ENCODE assay signal across 17 cellular contexts in the genomic region with DNA sequence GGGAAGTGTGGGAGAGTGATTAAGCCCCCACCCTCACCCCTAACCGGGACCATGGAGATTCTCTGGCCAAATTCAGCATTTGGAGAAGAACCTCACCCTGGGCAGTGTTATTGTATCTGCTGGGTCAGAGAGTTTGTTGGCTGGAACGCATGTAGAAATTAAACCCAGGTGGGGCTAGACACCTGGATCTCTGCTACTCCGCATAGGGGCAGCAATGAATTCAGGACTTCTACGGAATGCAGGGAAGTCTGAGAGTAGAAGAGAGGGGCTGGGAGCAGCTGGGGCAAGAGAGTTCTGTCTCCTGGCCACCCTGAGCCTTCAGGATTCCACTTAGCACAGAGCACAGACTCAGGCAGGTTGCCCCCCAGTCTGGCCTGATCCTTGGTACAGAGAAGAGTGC. TPM values are rescaled to one million over a fixed set of nuclear protein-coding genes. Genes with fewer than 3 reads are reported as not detected.
DNase-seq lines count a peak whose midpoint lies in the region; ATAC-seq, FAIRE-seq and TF ChIP-seq lines count a peak whose summit lies in the region.
"Had no signal": no experiment of that assay in that cellular context is flagged by ENCODE, and none has a peak within 500 bp of the region (broad histone marks: within the 10 kb centered on the region; RNA-seq: fewer than 3 reads in every experiment).

No MANE protein-coding gene starts in this region.

- no peak overlapping the region for H3K9ac ChIP-seq in endodermal cell (ENCODE audit: extremely low read depth, low read length, poor library complexity, severe bottlenecking)

- no peak for DNase-seq in left ventricle myocardium inferior
- DNase-seq in left ventricle myocardium superior, result no peak
- DNase-seq in endodermal cell, result no peak
- DNase-seq in nephron progenitor cell, result no peak
- no peak for DNase-seq in small intestine
- no peak for DNase-seq in SJCRH30
- DNase-seq in adrenal gland, result no peak
- no peak for DNase-seq in CD1c-positive myeloid dendritic cell (ENCODE audit: extremely low spot score)
- DNase-seq: activated gamma-delta T cell treated with Interleukin-2 at 50 U/mL for 16 hours; NCI-H1436; NCI-H345; spleen; stimulated activated naive CD8-positive, alpha-beta T cell treated with anti-CD3 and anti-CD28 coated beads, Interleukin-15, amount 100 ng/mL, for 72 hours had no signal

- no peak for ATAC-seq in left ventricle myocardium superior
- ATAC-seq: stimulated activated naive CD8-positive, alpha-beta T cell treated with anti-CD3 and anti-CD28 coated beads, Interleukin-15, amount 100 ng/mL, for 72 hours had no signal

- H3K9me3 ChIP-seq in left ventricle myocardium inferior (replicated peaks) (no peaks in the 10 kb centered on the region), endodermal cell (ENCODE audit: control insufficient read depth, low read length) (no peaks in the 10 kb centered on the region), small intestine (ENCODE audit: control insufficient read depth, low read depth) (no peaks in the 10 kb centered on the region), SJCRH30 (replicated peaks) (no peaks in the 10 kb centered on the region), adrenal gland (replicated peaks in 1 of 3) (no peaks in the 10 kb centered on the region)
- H3K9me3 ChIP-seq: body of pancreas, pancreas, spleen had no signal

- 61 to 82% methylated on average over 2 to 4 of the region's 4 CpGs for WGBS in endodermal cell (ENCODE audit: insufficient coverage in 1 of 2, insufficient read length in 1 of 2), 2 experiments
- WGBS in small intestine, 3 donors, result 30 to 66% (median 44%) methylated on average over 4 of the region's 4 CpGs
- 81 to 94% (median 88%) methylated on average over 3 to 4 of the region's 4 CpGs for WGBS in adrenal gland, 4 donors

- no peak for TF ChIP-seq POLR2A in adrenal gland (IDR thresholded peaks at IDR 0.05)

- H3K27ac ChIP-seq in left ventricle myocardium inferior (replicated peaks) (peak overlapping the region; percentile 52), endodermal cell (ENCODE audit: low read depth, low read length) (peak overlapping the region; percentile 55), small intestine (ENCODE audit: low read depth in 1 of 2, low read length in 1 of 2) (no peak overlapping the region), SJCRH30 (no peak overlapping the region), adrenal gland (no peak overlapping the region)
- H3K27ac ChIP-seq: body of pancreas, HL-60, pancreas, spleen had no signal

- TF ChIP-seq CTCF in left ventricle myocardium inferior (IDR thresholded peaks at IDR 0.05; ENCODE audit: borderline replicate concordance) (no peak), endodermal cell (conservative IDR thresholded peaks at IDR 0.05) (no peak), nephron progenitor cell (IDR thresholded peaks at IDR 0.05) (no peak), adrenal gland (IDR thresholded peaks at IDR 0.05) (no peak)

- H3K4me3 ChIP-seq in left ventricle myocardium inferior (no peak overlapping the region), endodermal cell (ENCODE audit: low read length) (no peak overlapping the region), small intestine (ENCODE audit: low read depth in 1 of 2, low read length in 2 of 2) (no peak overlapping the region), SJCRH30 (no peak overlapping the region), adrenal gland (no peak overlapping the region)
- H3K4me3 ChIP-seq: body of pancreas, pancreas, spleen had no signal

- intact Hi-C loops in left ventricle myocardium inferior (cut with micrococcal nuclease), result no loop called here
- intact Hi-C loops in left ventricle myocardium superior (cut with micrococcal nuclease), result no loop called here
- intact Hi-C loops in adrenal gland (cut with DNase I), result no loop called here

- H3K36me3 ChIP-seq in left ventricle myocardium inferior, result no peaks in the 10 kb centered on the region
- H3K36me3 ChIP-seq in endodermal cell (ENCODE audit: control insufficient read depth, insufficient read depth, low read length), result no peaks in the 10 kb centered on the region
- no peaks in the 10 kb centered on the region for H3K36me3 ChIP-seq in small intestine (ENCODE audit: control insufficient read depth in 2 of 2, insufficient read depth in 2 of 2, low read length in 2 of 2)
- no peaks in the 10 kb centered on the region for H3K36me3 ChIP-seq in SJCRH30
- no peaks in the 10 kb centered on the region for H3K36me3 ChIP-seq in adrenal gland (replicated peaks in 1 of 2)
- H3K36me3 ChIP-seq: pancreas had no signal

- H3K9me3 Mint-ChIP-seq in endodermal cell (no peaks in the 10 kb centered on the region), nephron progenitor cell (no peaks in the 10 kb centered on the region)
- H3K9me3 Mint-ChIP-seq: stimulated activated naive CD8-positive, alpha-beta T cell treated with anti-CD3 and anti-CD28 coated beads, Interleukin-15, amount 100 ng/mL, for 72 hours had no signal

- H3K4me1 Mint-ChIP-seq in endodermal cell (peaks cover 46% of the 10 kb centered on the region), nephron progenitor cell (peaks cover 74% of the 10 kb centered on the region)

- H3K27me3 Mint-ChIP-seq in endodermal cell (ENCODE audit: insufficient read depth) (peaks cover 17% of the 10 kb centered on the region), nephron progenitor cell (ENCODE audit: low read depth, poor library complexity) (peaks cover 3% of the 10 kb centered on the region)

- H3K36me3 Mint-ChIP-seq in endodermal cell (ENCODE audit: low read depth), result no peaks in the 10 kb centered on the region
- H3K36me3 Mint-ChIP-seq in nephron progenitor cell (ENCODE audit: low read depth), result peaks cover 4% of the 10 kb centered on the region

- FAIRE-seq in small intestine (lab: Jason Lieb, UNC), result no peak
- FAIRE-seq: pancreas, TTC549 had no signal

- peaks cover 42% of the 10 kb centered on the region for H3K4me1 ChIP-seq in left ventricle myocardium inferior
- H3K4me1 ChIP-seq in endodermal cell (ENCODE audit: control insufficient read depth, insufficient read depth, low read length), result peaks cover 18% of the 10 kb centered on the region
- peaks cover 8 to 12% of the 10 kb centered on the region in 2 donors for H3K4me1 ChIP-seq in small intestine (ENCODE audit: control insufficient read depth in 2 of 2, insufficient read depth in 1 of 2, low read depth in 1 of 2, low read length in 1 of 2)
- peaks cover 19% of the 10 kb centered on the region for H3K4me1 ChIP-seq in SJCRH30
- peaks cover 32 to 41% of the 10 kb centered on the region in 2 donors for H3K4me1 ChIP-seq in adrenal gland (replicated peaks in 1 of 2)

- peak overlapping the region; percentile 36 for H3K27ac Mint-ChIP-seq in endodermal cell
- H3K27ac Mint-ChIP-seq in nephron progenitor cell, result peak overlapping the region; percentile 97

- no peak overlapping the region for H3K4me3 Mint-ChIP-seq in endodermal cell
- peak overlapping the region; percentile 69 for H3K4me3 Mint-ChIP-seq in nephron progenitor cell
- H3K4me3 Mint-ChIP-seq: stimulated activated naive CD8-positive, alpha-beta T cell treated with anti-CD3 and anti-CD28 coated beads, Interleukin-15, amount 100 ng/mL, for 72 hours had no signal

- H3K27me3 ChIP-seq in left ventricle myocardium inferior (ENCODE audit: low read depth), result peaks cover 28% of the 10 kb centered on the region
- no peaks in the 10 kb centered on the region for H3K27me3 ChIP-seq in endodermal cell (ENCODE audit: control insufficient read depth, insufficient read depth, low read length, poor library complexity, severe bottlenecking)
- H3K27me3 ChIP-seq in small intestine (ENCODE audit: control insufficient read depth in 2 of 2, insufficient read depth in 2 of 2, low read length in 2 of 2), result peaks cover 2 to 3% of the 10 kb centered on the region in 2 donors
- H3K27me3 ChIP-seq in SJCRH30, result peaks cover 9% of the 10 kb centered on the region; the same call in 1 of the 2 replicates
- H3K27me3 ChIP-seq in adrenal gland, result no peaks in the 10 kb centered on the region
- H3K27me3 ChIP-seq: body of pancreas, pancreas had no signal

RNA-seq across cellular contexts. Expression of gene CRABP2, which starts 3.6 kb away (rescaled TPM):
- total RNA-seq in left ventricle myocardium inferior (0.60 TPM), left ventricle myocardium superior (0.74 TPM), endodermal cell (100 to 1,000 TPM; 243 to 780 TPM), adrenal gland (10 to 100 TPM in 1 of 8 donors, 1 to 10 TPM in 7; 3.1 to 11.6 (median 6.8) TPM)
- polyA plus RNA-seq in endodermal cell (2013, experiment 1 of 2), result 435 TPM
- 409 TPM for polyA plus RNA-seq in endodermal cell (2013, experiment 2 of 2)
- polyA plus RNA-seq in small intestine (1 to 10 TPM in 1 of 3 donors, under 1 TPM in 2; 0.81 to 1.9 (median 0.89) TPM), adrenal gland (10 to 100 TPM in 2 of 3 donors, 1 to 10 TPM in 1; 5.0 to 17.8 (median 11.2) TPM)
- total RNA-seq in SJCRH30 (2014; rRNA removed; shearing (Covaris generic)), result 0.43 and 0.85 TPM in 2 replicates

RNA-seq across cellular contexts. Expression of gene METTL25B, which starts 19.2 kb away (rescaled TPM):
- 18.1 TPM for total RNA-seq in left ventricle myocardium inferior
- total RNA-seq in left ventricle myocardium superior, result 14.7 TPM
- 10 to 100 TPM; 25.9 to 35.5 TPM for total RNA-seq in endodermal cell
- 36.0 TPM for polyA plus RNA-seq in endodermal cell (2013, experiment 1 of 2)
- polyA plus RNA-seq in endodermal cell (2013, experiment 2 of 2), result 33.1 TPM
- 10 to 100 TPM; 27.8 to 79.8 (median 41.1) TPM for polyA plus RNA-seq in small intestine
- total RNA-seq in SJCRH30 (2014; rRNA removed; shearing (Covaris generic)), result 8.6 and 9.9 TPM in 2 replicates
- 100 to 1,000 TPM in 1 of 8 donors, 10 to 100 TPM in 7; 24.0 to 140 (median 32.5) TPM for total RNA-seq in adrenal gland
- 100 to 1,000 TPM in 1 of 3 donors, 10 to 100 TPM in 2; 17.4 to 127 (median 68.6) TPM for polyA plus RNA-seq in adrenal gland

RNA-seq across cellular contexts. Expression of gene ISG20L2, which starts 19.5 kb away (rescaled TPM):
- total RNA-seq in left ventricle myocardium inferior (11.5 TPM), left ventricle myocardium superior (12.0 TPM), endodermal cell (10 to 100 TPM; 37.2 to 39.9 TPM), adrenal gland (10 to 100 TPM; 10.6 to 38.5 (median 18.4) TPM)
- 31.9 TPM for polyA plus RNA-seq in endodermal cell (2013, experiment 1 of 2)
- 32.0 TPM for polyA plus RNA-seq in endodermal cell (2013, experiment 2 of 2)
- polyA plus RNA-seq in small intestine (10 to 100 TPM; 12.5 to 16.6 (median 13.2) TPM), adrenal gland (10 to 100 TPM in 1 of 3 donors, 1 to 10 TPM in 2; 5.5 to 40.0 (median 8.8) TPM)
- 29.1 and 33.7 TPM in 2 replicates for total RNA-seq in SJCRH30 (2014; rRNA removed; shearing (Covaris generic))

RNA-seq across cellular contexts. Expression of gene NES, which starts 31.8 kb away (rescaled TPM):
- total RNA-seq in left ventricle myocardium inferior (164 TPM), left ventricle myocardium superior (94.7 TPM), endodermal cell (100 to 1,000 TPM in 1 of 2 donors, 10 to 100 TPM in 1; 65.8 to 103 TPM), adrenal gland (10 to 100 TPM in 6 of 8 donors, 1 to 10 TPM in 2; 7.7 to 22.9 (median 14.0) TPM)
- polyA plus RNA-seq in endodermal cell (2013, experiment 1 of 2), result 271 TPM
- 261 TPM for polyA plus RNA-seq in endodermal cell (2013, experiment 2 of 2)
- polyA plus RNA-seq in small intestine (10 to 100 TPM in 1 of 3 donors, 1 to 10 TPM in 1, under 1 TPM in 1; 0.22 to 11.8 (median 1.1) TPM), adrenal gland (10 to 100 TPM; 13.2 to 26.9 (median 18.0) TPM)
- total RNA-seq in SJCRH30 (2014; rRNA removed; shearing (Covaris generic)), result 356 and 359 TPM in 2 replicates

RNA-seq across cellular contexts. Expression of gene MRPL24, which starts 31.9 kb away (rescaled TPM):
- total RNA-seq in left ventricle myocardium inferior (92.1 TPM), left ventricle myocardium superior (96.1 TPM), endodermal cell (10 to 100 TPM; 32.2 to 35.5 TPM), adrenal gland (100 to 1,000 TPM in 4 of 8 donors, 10 to 100 TPM in 4; 46.7 to 140 (median 91.4) TPM)
- polyA plus RNA-seq in endodermal cell (2013, experiment 1 of 2), result 34.7 TPM
- 30.8 TPM for polyA plus RNA-seq in endodermal cell (2013, experiment 2 of 2)
- polyA plus RNA-seq in small intestine (100 to 1,000 TPM in 1 of 3 donors, 10 to 100 TPM in 2; 57.7 to 102 (median 59.2) TPM), adrenal gland (100 to 1,000 TPM; 154 to 294 (median 239) TPM)
- 53.4 and 61.3 TPM in 2 replicates for total RNA-seq in SJCRH30 (2014; rRNA removed; shearing (Covaris generic))

Comparison
In these comparisons a context has a peak if more than half of its experiments do, and no peak if none do; other contexts are left out.
1. H3K27ac ChIP-seq: peak in left ventricle myocardium inferior (single experiment) and endodermal cell (single experiment); none in small intestine (0 of 2), SJCRH30 (single experiment) and adrenal gland (0 of 5).
2. RNA of gene CRABP2, which starts 3.6 kb away (total RNA-seq): 243 to 780 TPM in endodermal cell; 3.1 to 11.6 TPM in adrenal gland, 0.43 to 0.85 TPM in SJCRH30, 0.74 TPM in left ventricle myocardium superior (single experiment) and 0.60 TPM in left ventricle myocardium inferior (single experiment); every median in the first group is over 10 times any median in the second.